ENCODE assay signal across 13 cellular contexts in the genomic region with DNA sequence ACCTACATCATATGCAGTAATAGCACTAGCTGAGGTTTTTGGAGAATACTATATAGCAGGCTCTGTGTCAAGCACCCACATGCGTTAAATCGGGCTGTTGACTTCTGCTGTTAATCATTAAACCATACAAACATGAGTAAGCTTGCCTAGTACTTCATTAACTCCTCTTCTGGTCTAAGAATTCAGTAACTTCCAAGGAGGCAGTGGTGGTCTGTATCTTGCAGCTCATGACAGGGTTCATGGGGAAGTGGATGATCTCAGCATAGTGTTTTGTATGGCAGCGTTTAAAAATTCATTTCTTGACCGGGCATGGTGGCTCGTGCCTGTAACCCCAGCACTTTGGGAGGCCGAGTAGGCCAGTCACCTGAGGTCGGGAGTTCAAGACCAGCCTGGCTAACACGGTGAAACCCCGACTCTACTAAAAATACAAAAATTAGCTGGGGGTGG. TPM values are rescaled to one million over a fixed set of nuclear protein-coding genes. Genes with fewer than 3 reads are reported as not detected.
DNase-seq lines count a peak whose midpoint lies in the region; ATAC-seq, FAIRE-seq and TF ChIP-seq lines count a peak whose summit lies in the region.
"Had no signal": no experiment of that assay in that cellular context is flagged by ENCODE, and none has a peak within 500 bp of the region (broad histone marks: within the 10 kb centered on the region; RNA-seq: fewer than 3 reads in every experiment).

A gene (minus strand): TSS at position 24 of the 447 bp plus-strand sequence. CDS start 1,173 bp downstream, outside the sequence.

- no peak for TF ChIP-seq EP300 in transverse colon (IDR thresholded peaks at IDR 0.05; ENCODE audit: low read depth)

- no peaks in the 10 kb centered on the region for H3K36me3 ChIP-seq in endothelial cell of umbilical vein (ENCODE audit: control insufficient read depth in 2 of 2, extremely low read depth in 1 of 2, insufficient read depth in 2 of 2, low read length in 2 of 2)
- H3K36me3 ChIP-seq in transverse colon = no peaks in the 10 kb centered on the region
- H3K36me3 ChIP-seq: cardiac muscle cell had no signal

- peak; percentile 8 for FAIRE-seq in endothelial cell of umbilical vein (lab: Jason Lieb, UNC)

- POLR2A ChIA-PET in endothelial cell of umbilical vein (lab: Charles Lee) = no interaction called here

- no peaks in the 10 kb centered on the region for H3K9me3 Mint-ChIP-seq in T-helper 2 cell treated with Interferon-gamma antibody and Interleukin-4, amounts not matched to agents 5 μg/mL and 100 μg/mL, for 36 hours

- H3K9ac ChIP-seq in endothelial cell of umbilical vein (replicated peaks; ENCODE audit: extremely low read depth, insufficient read depth, low read length) = no peak within 1 kb of the TSS
- H3K9ac ChIP-seq: KMS-11 had no signal

- H3K4me3 ChIP-seq in endothelial cell of umbilical vein (replicated peaks in 1 of 3; ENCODE audit: insufficient read depth in 1 of 3, low read depth in 1 of 3, low read length in 3 of 3) (no peak within 1 kb of the TSS), transverse colon (no peak within 1 kb of the TSS)
- H3K4me3 ChIP-seq: cardiac muscle cell had no signal

- in situ Hi-C loops in transverse colon (cut with MboI; ENCODE audit: low pct_ligation_motif_present in 1 of 4, low pct_unique_long_range_greater_than_20kb in 1 of 4, low sequenced_read_pairs in 3 of 4) = no loop called here

- H3K4me3 Mint-ChIP-seq in T-helper 2 cell treated with Interferon-gamma antibody and Interleukin-4, amounts not matched to agents 5 μg/mL and 100 μg/mL, for 36 hours = no peak within 1 kb of the TSS

- no peaks in the 10 kb centered on the region for H3K9me1 ChIP-seq in endothelial cell of umbilical vein (replicated peaks; ENCODE audit: control insufficient read depth, extremely low read depth, insufficient read depth, low read length)

- TF ChIP-seq POLR2A in endothelial cell of umbilical vein (IDR thresholded peaks at IDR 0.05; ENCODE audit: low read depth, low read length) (no peak), transverse colon (IDR thresholded peaks at IDR 0.05) (no peak)

- TF ChIP-seq CTCF in endothelial cell of umbilical vein (IDR thresholded peaks at IDR 0.05; ENCODE audit: extremely low read depth in 1 of 2, insufficient read depth in 1 of 2, low read depth in 1 of 2, low read length in 2 of 2) (no peak), transverse colon (IDR thresholded peaks at IDR 0.05) (no peak)

- CTCF ChIA-PET in endothelial cell of umbilical vein (lab: Charles Lee) = no interaction called here

- H3K27ac Mint-ChIP-seq in T-helper 2 cell treated with Interferon-gamma antibody and Interleukin-4, amounts not matched to agents 5 μg/mL and 100 μg/mL, for 36 hours = peak within 1 kb of the TSS; percentile 20

- intact Hi-C loops in endothelial cell of umbilical vein (cut with micrococcal nuclease) = no loop called here
- intact Hi-C loops in transverse colon (cut with DNase I; ENCODE audit: low total_unique reads) = no loop called here

- H3K27me3 Mint-ChIP-seq in T-helper 2 cell treated with Interferon-gamma antibody and Interleukin-4, amounts not matched to agents 5 μg/mL and 100 μg/mL, for 36 hours (ENCODE audit: low read depth) = no peaks in the 10 kb centered on the region

- no peak for DNase-seq in T-helper 2 cell treated with Interferon-gamma antibody and Interleukin-4, amounts not matched to agents 5 μg/mL and 100 μg/mL, for 36 hours (ENCODE audit: low spot score)
- DNase-seq in T-helper 2 cell (no peak), endothelial cell of umbilical vein (ENCODE audit: low read depth, low spot score) (no peak), transverse colon (no peak)
- DNase-seq in stimulated activated CD4-positive, alpha-beta T cell treated with anti-CD3 and anti-CD28 coated beads, Interleukin-4, amount 100 ng/mL, for 24 hours = no peak
- DNase-seq: activated CD4-positive, alpha-beta T cell treated with anti-CD3 and anti-CD28 coated beads, Interleukin-2, amount 50 U/mL, for 1 hour; NCI-H2081 treated with DMSO at 0.1 percent for 48 hours had no signal

- peaks cover 12% of the 10 kb centered on the region for H3K4me1 Mint-ChIP-seq in T-helper 2 cell treated with Interferon-gamma antibody and Interleukin-4, amounts not matched to agents 5 μg/mL and 100 μg/mL, for 36 hours (ENCODE audit: low read depth)

- H3K79me2 ChIP-seq in endothelial cell of umbilical vein (ENCODE audit: control insufficient read depth, insufficient read depth, low read length) = no peaks in the 10 kb centered on the region

- WGBS in transverse colon (ENCODE audit: low coverage in 1 of 2), 2 donors = 43 to 63% methylated on average over 2 to 9 of the region's 9 CpGs

- H3K27ac ChIP-seq in endothelial cell of umbilical vein (ENCODE audit: insufficient read depth, low read depth, low read length) (no peak within 1 kb of the TSS), transverse colon (peak within 1 kb of the TSS; percentile 42 to 76 (median 73))
- H3K27ac ChIP-seq: cardiac muscle cell, epithelial cell of prostate, KMS-11 had no signal

- H4K20me1 ChIP-seq in endothelial cell of umbilical vein (replicated peaks; ENCODE audit: control insufficient read depth, extremely low read depth, insufficient read depth, low read length) = no peaks in the 10 kb centered on the region

- ATAC-seq in HG03354 (IDR thresholded peaks at IDR 0.05; ENCODE audit: poor library complexity, severe bottlenecking, unreplicated experiment) (peak; percentile 91), GM21723 (IDR thresholded peaks at IDR 0.05; ENCODE audit: unreplicated experiment) (no peak)
- no peak for ATAC-seq in activated CD4-positive, CD25-positive, alpha-beta regulatory T cell treated with anti-CD3 and anti-CD28 coated beads, Interleukin-2, amount 50 U/mL, for 24 hours

- H2AFZ ChIP-seq in endothelial cell of umbilical vein (ENCODE audit: low read depth, low read length) = no peak within 1 kb of the TSS

- no peak within 1 kb of the TSS for H3K4me2 ChIP-seq in endothelial cell of umbilical vein (ENCODE audit: insufficient read depth, low read length)
- H3K4me2 ChIP-seq: KMS-11 had no signal

- no TSS peak for BruUV-seq in endothelial cell of umbilical vein (replicated peaks; lab: Mats Ljungman, UMichigan)

- no peaks in the 10 kb centered on the region for H3K27me3 ChIP-seq in endothelial cell of umbilical vein (ENCODE audit: control insufficient read depth in 2 of 2, insufficient read depth in 2 of 2, low read length in 2 of 2)
- no peaks in the 10 kb centered on the region for H3K27me3 ChIP-seq in transverse colon
- H3K27me3 ChIP-seq: cardiac muscle cell had no signal

- H3K9me3 ChIP-seq in endothelial cell of umbilical vein (replicated peaks; ENCODE audit: control insufficient read depth, insufficient read depth, low read length) (no peaks in the 10 kb centered on the region), transverse colon (no peaks in the 10 kb centered on the region)

- dilution Hi-C loops in endothelial cell of umbilical vein (cut with MboI; ENCODE audit: extremely low pct_ligation_motif_present, low sequenced_read_pairs) = no loop called here

- no peaks in the 10 kb centered on the region for H3K4me1 ChIP-seq in endothelial cell of umbilical vein (ENCODE audit: control insufficient read depth, extremely low read depth, insufficient read depth, low read length)
- peaks cover 0 to 32% (median 17%) of the 10 kb centered on the region in 4 donors for H3K4me1 ChIP-seq in transverse colon

- H3K36me3 Mint-ChIP-seq in T-helper 2 cell treated with Interferon-gamma antibody and Interleukin-4, amounts not matched to agents 5 μg/mL and 100 μg/mL, for 36 hours (ENCODE audit: low read depth) = no peaks in the 10 kb centered on the region

TF ChIP-seq in endothelial cell of umbilical vein, 7 proteins besides CTCF, POLR2A, EP300 and RAD21:
- TF ChIP-seq POLR2AphosphoS5 (IDR thresholded peaks at IDR 0.05; ENCODE audit: insufficient read depth, low read depth, low read length) = no peak
- TF ChIP-seq JUN (IDR thresholded peaks at IDR 0.05; ENCODE audit: borderline replicate concordance, insufficient read depth, insufficient read length, low read depth) = no peak
- TF ChIP-seq EZH2 (IDR thresholded peaks at IDR 0.05; ENCODE audit: borderline replicate concordance, low read depth, low read length, severe bottlenecking) = no peak
- TF ChIP-seq, protein P1, sequence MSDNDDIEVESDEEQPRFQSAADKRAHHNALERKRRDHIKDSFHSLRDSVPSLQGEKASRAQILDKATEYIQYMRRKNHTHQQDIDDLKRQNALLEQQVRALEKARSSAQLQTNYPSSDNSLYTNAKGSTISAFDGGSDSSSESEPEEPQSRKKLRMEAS (IDR thresholded peaks at IDR 0.05; ENCODE audit: insufficient read depth, insufficient read length) = no peak
- no peak for TF ChIP-seq GATA2 (IDR thresholded peaks at IDR 0.05; ENCODE audit: insufficient read depth, insufficient read length, low read depth, low read length)
- TF ChIP-seq MYC (IDR thresholded peaks at IDR 0.05; ENCODE audit: low read depth, low read length) = no peak
- TF ChIP-seq FOS (IDR thresholded peaks at IDR 0.05; ENCODE audit: borderline replicate concordance, insufficient read depth, low read length) = no peak

RNA-seq across cellular contexts. Expression of the gene that starts here (rescaled TPM):
- total RNA-seq in endothelial cell of umbilical vein (not detected in 2 replicates), transverse colon (1 to 10 TPM in 2 of 4 donors, under 1 TPM in 1, not detected in 1; 0.60 to 3.7 (median 2.9) TPM)
- not detected in 2 replicates for polyA plus RNA-seq in endothelial cell of umbilical vein
- polyA plus RNA-seq in endothelial cell of umbilical vein (2011; cell fraction: cytosol; rRNA removed) = not detected in 2 replicates
- not detected in 2 replicates for polyA plus RNA-seq in endothelial cell of umbilical vein (2011; cell fraction: nucleus; rRNA removed)
- not detected in 2 replicates for polyA plus RNA-seq in endothelial cell of umbilical vein (2012)
- not detected in 2 replicates for polyA minus RNA-seq in endothelial cell of umbilical vein
- not detected for polyA minus RNA-seq in endothelial cell of umbilical vein (2011; cell fraction: cytosol; rRNA and poly(A)+ RNA removed)
- polyA minus RNA-seq in endothelial cell of umbilical vein (2011; cell fraction: nucleus; rRNA and poly(A)+ RNA removed) = not detected in 2 replicates
- total RNA-seq: cardiac muscle cell had no signal
- polyA plus RNA-seq: cardiac muscle cell had no signal
